Comparison of ENCODE assay signal across 8 cellular contexts in the genomic region with DNA sequence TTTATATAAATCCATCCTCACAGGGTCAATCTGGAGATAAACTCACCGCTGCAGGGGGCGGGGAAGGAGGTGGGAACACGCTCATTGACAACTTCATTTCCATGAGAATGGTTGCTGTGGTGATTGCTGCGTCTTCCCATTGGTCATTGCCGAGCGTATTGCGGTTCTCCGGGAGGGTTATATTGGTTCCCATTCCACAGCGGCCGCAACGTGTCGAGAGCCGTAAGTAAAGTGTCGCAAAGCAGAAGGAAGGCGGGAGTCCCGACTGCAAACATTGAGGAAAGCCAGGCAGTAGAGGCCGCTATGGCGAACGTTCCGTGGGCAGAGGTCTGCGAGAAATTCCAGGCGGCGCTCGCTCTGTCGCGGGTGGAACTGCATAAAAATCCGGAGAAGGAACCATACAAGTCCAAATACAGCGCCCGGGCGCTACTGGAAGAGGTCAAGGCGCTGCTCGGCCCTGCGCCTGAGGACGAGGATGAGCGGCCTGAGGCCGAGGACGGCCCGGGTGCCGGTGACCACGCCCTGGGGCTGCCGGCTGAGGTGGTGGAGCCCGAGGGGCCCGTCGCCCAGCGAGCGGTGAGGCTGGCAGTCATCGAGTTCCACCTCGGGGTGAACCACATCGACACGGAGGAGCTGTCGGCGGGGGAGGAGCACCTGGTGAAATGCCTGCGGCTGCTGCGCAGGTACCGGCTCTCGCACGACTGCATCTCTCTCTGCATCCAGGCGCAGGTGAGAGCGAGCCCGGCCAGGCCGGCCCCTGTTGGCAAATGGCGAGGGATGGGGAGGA. TPM values are rescaled to one million over a fixed set of nuclear protein-coding genes. Genes with fewer than 3 reads are reported as not detected.
DNase-seq lines count a peak whose midpoint lies in the region; ATAC-seq and TF ChIP-seq lines count a peak whose summit lies in the region.

A gene with protein sequence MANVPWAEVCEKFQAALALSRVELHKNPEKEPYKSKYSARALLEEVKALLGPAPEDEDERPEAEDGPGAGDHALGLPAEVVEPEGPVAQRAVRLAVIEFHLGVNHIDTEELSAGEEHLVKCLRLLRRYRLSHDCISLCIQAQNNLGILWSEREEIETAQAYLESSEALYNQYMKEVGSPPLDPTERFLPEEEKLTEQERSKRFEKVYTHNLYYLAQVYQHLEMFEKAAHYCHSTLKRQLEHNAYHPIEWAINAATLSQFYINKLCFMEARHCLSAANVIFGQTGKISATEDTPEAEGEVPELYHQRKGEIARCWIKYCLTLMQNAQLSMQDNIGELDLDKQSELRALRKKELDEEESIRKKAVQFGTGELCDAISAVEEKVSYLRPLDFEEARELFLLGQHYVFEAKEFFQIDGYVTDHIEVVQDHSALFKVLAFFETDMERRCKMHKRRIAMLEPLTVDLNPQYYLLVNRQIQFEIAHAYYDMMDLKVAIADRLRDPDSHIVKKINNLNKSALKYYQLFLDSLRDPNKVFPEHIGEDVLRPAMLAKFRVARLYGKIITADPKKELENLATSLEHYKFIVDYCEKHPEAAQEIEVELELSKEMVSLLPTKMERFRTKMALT (plus strand): TSS at position 274 of the 787 bp plus-strand sequence. CDS start 30 bp downstream, at position 304.

- H3K36me3 Mint-ChIP-seq in activated T-cell treated with anti-CD3 and anti-CD28 coated beads, Interleukin-2, amount 50 U/mL, for 4 hours (ENCODE audit: insufficient read depth), result peaks cover 15% of the 10 kb centered on the region

- intact Hi-C loops in Panc1 (cut with micrococcal nuclease; ENCODE audit: unreplicated experiment), result no loop called here

- peak within 1 kb of the TSS; percentile 71 for H3K4me3 ChIP-seq in Jurkat, Clone E6-1 (ENCODE audit: low read length)
- peak within 1 kb of the TSS; percentile 72 to 86 for H3K4me3 ChIP-seq in Panc1 (ENCODE audit: low read depth in 2 of 2, low read length in 2 of 2)
- peak within 1 kb of the TSS; percentile 94 to 96 for H3K4me3 ChIP-seq in esophagus (ENCODE audit: low read depth in 1 of 2, low read length in 2 of 2)
- H3K4me3 ChIP-seq in mucosa of stomach (ENCODE audit: low read length), result peak within 1 kb of the TSS; percentile 63

- TF ChIP-seq CTCF in Panc1 (IDR thresholded peaks at IDR 0.05), result peak; percentile 75

- peak; percentile 97 for DNase-seq in DMS53 treated with DMSO at 0.1 percent for 48 hours (lab: John Stamatoyannopoulos, UW; ENCODE audit: unreplicated experiment)
- peak; percentile 97 for DNase-seq in Jurkat, Clone E6-1 (ENCODE audit: low read depth, low spot score)
- DNase-seq in Panc1 (ENCODE audit: low read depth, low spot score), result peak; percentile 97
- DNase-seq in activated T-cell treated with anti-CD3 and anti-CD28 coated beads, Interleukin-2, amount 50 U/mL, for 4 hours, result peak; percentile 68
- peak; percentile 45 to 49 for DNase-seq in stimulated activated CD8-positive, alpha-beta memory T cell treated with anti-CD3 and anti-CD28 coated beads, Interleukin-7, amount 100 ng/mL, for 1 hour (ENCODE audit: low read depth in 2 of 2)

- H3K27me3 ChIP-seq in Panc1 (ENCODE audit: control insufficient read depth, insufficient read depth, low read length), result no peaks in the 10 kb centered on the region
- no peaks in the 10 kb centered on the region for H3K27me3 ChIP-seq in esophagus (ENCODE audit: control insufficient read depth in 1 of 2, insufficient read depth in 2 of 2, low read length in 2 of 2)
- H3K27me3 ChIP-seq in mucosa of stomach (ENCODE audit: control insufficient read depth, insufficient read depth, low read length), result no peaks in the 10 kb centered on the region

- ATAC-seq in GM21619 (IDR thresholded peaks at IDR 0.05; ENCODE audit: unreplicated experiment) (peak; percentile 76), Panc1 (peak; percentile 93)
- ATAC-seq in activated T-cell treated with anti-CD3 and anti-CD28 coated beads, Interleukin-2, amount 50 U/mL, for 4 hours, result peak; percentile 81 to 85

- 0% methylated on average over 62 of the region's 62 CpGs for WGBS in esophagus, 2 donors

- no peaks in the 10 kb centered on the region for H3K9me3 Mint-ChIP-seq in activated T-cell treated with anti-CD3 and anti-CD28 coated beads, Interleukin-2, amount 50 U/mL, for 4 hours

- CTCF ChIA-PET in Panc1 (lab: Charles Lee), result interaction anchor here (0.6 kb wide), 1 partner anchor 105 kb away, joined by 3 read pairs; no protein-coding TSS in a partner anchor

- H3K27ac ChIP-seq in Panc1 (ENCODE audit: low read length) (peak within 1 kb of the TSS; percentile 84), esophagus (ENCODE audit: low read depth in 2 of 2, low read length in 1 of 2) (peak within 1 kb of the TSS; percentile 78 to 91)

- TSS peak; percentile 65 for BruUV-seq in Panc1 (replicated peaks; lab: Mats Ljungman, UMichigan)

- H3K9ac ChIP-seq in mucosa of stomach (ENCODE audit: low read length), result peak within 1 kb of the TSS; percentile 71

- H3K36me3 ChIP-seq in Panc1 (ENCODE audit: control insufficient read depth, insufficient read depth, low read length) (peaks cover 17% of the 10 kb centered on the region; the same call in 1 of the 2 replicates), esophagus (ENCODE audit: control insufficient read depth in 2 of 2, insufficient read depth in 2 of 2, low read length in 1 of 2) (peaks cover 0 to 2% of the 10 kb centered on the region in 2 donors), mucosa of stomach (ENCODE audit: control insufficient read depth, insufficient read depth, low read length) (no peaks in the 10 kb centered on the region)

- no peaks in the 10 kb centered on the region for H3K9me3 ChIP-seq in Panc1 (ENCODE audit: control insufficient read depth, insufficient read depth, low read depth, low read length)
- H3K9me3 ChIP-seq in esophagus (ENCODE audit: control insufficient read depth in 2 of 2, insufficient read depth in 1 of 2, low read depth in 1 of 2, low read length in 1 of 2), result no peaks in the 10 kb centered on the region
- no peaks in the 10 kb centered on the region for H3K9me3 ChIP-seq in mucosa of stomach (ENCODE audit: control insufficient read depth, low read length)

- peak within 1 kb of the TSS; percentile 99 for H3K4me3 Mint-ChIP-seq in activated T-cell treated with anti-CD3 and anti-CD28 coated beads, Interleukin-2, amount 50 U/mL, for 4 hours

- H3K27me3 Mint-ChIP-seq in activated T-cell treated with anti-CD3 and anti-CD28 coated beads, Interleukin-2, amount 50 U/mL, for 4 hours (ENCODE audit: low read depth), result no peaks in the 10 kb centered on the region

- H3K4me1 ChIP-seq in Panc1 (ENCODE audit: control insufficient read depth, insufficient read depth, low read length) (peaks cover 17% of the 10 kb centered on the region), esophagus (ENCODE audit: control insufficient read depth in 2 of 2, insufficient read depth in 2 of 2, low read length in 1 of 2) (peaks cover 0 to 2% of the 10 kb centered on the region in 2 donors), mucosa of stomach (ENCODE audit: control insufficient read depth, insufficient read depth, low read length) (peaks cover 10% of the 10 kb centered on the region)

- peaks cover 55% of the 10 kb centered on the region for H3K4me1 Mint-ChIP-seq in activated T-cell treated with anti-CD3 and anti-CD28 coated beads, Interleukin-2, amount 50 U/mL, for 4 hours (ENCODE audit: low read depth)

- POLR2A ChIA-PET in Panc1 (lab: Charles Lee), result no interaction called here

- in situ Hi-C loops in Panc1 (cut with HindIII; ENCODE audit: low pct_unique_long_range_greater_than_20kb, low sequenced_read_pairs), result no loop called here

RNA-seq across cellular contexts. Expression of the gene that starts here (rescaled TPM):
- 13.1 TPM for polyA plus RNA-seq in Jurkat, Clone E6-1 (2012; ENCODE audit: insufficient read depth, insufficient read length)
- 45.9 TPM for total RNA-seq in Panc1 (2021; ENCODE audit: unreplicated experiment)
- polyA plus RNA-seq in Panc1 (2012; ENCODE audit: insufficient read length), result 35.1 TPM
- total RNA-seq in activated T-cell treated with anti-CD3 and anti-CD28 coated beads, Interleukin-2, amount 50 U/mL, for 4 hours, result 10 to 100 TPM in 1 of 3 donors, 1 to 10 TPM in 2; 7.5 to 11.4 (median 9.3) TPM
- 10 to 100 TPM in 1 of 2 donors, 1 to 10 TPM in 1; 7.1 to 10.3 TPM for polyA plus RNA-seq in esophagus

Comparison
In these comparisons a context has a peak if more than half of its experiments do, and no peak if none do; other contexts are left out.
1. Peak in every context shown above with its lines: DNase-seq, ATAC-seq, H3K4me3 ChIP-seq and H3K27ac ChIP-seq.
2. DNase-seq: peak in every context shown above with its lines; median percentile 97 in DMS53 treated with DMSO at 0.1 percent for 48 hours; 97 in Jurkat, Clone E6-1; 97 in Panc1; 68 in activated T-cell treated with anti-CD3 and anti-CD28 coated beads, Interleukin-2, amount 50 U/mL, for 4 hours; 47 in stimulated activated CD8-positive, alpha-beta memory T cell treated with anti-CD3 and anti-CD28 coated beads, Interleukin-7, amount 100 ng/mL, for 1 hour.